In the genomic region with DNA sequence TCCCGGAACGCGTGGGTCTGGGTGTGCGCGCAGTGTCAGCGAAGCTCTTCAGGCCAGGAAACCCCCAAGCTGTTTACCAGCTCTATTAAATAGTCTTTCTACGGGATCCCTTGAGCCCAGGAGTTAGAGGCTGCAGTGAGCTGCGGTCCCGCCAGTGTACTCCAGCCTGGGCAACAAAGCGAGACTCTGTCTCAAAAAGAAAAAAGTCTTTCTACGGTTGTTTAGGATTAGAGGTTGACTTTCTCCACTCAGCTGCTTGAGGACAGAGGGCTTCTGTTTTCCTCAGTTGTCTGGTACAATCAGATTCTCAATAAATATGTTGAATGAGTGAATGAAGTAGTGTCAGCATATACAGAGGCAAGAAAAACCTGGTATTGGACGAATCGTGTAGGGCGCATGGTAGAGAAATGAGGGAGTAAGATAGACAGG, we compare ENCODE assay signal across 8 cellular contexts. TPM values are rescaled to one million over a fixed set of nuclear protein-coding genes. Genes with fewer than 3 reads are reported as not detected.
DNase-seq lines count a peak whose midpoint lies in the region; ATAC-seq and TF ChIP-seq lines count a peak whose summit lies in the region.

No MANE protein-coding gene starts in this region.

- H3K4me3 ChIP-seq in WERI-Rb-1 (ENCODE audit: low read depth, low read length): peak overlapping the region; percentile 83
- peak overlapping the region; percentile 75 to 99 (median 89) for H3K4me3 ChIP-seq in skeletal muscle tissue (ENCODE audit: low read length in 3 of 3)

- H3K36me3 Mint-ChIP-seq in glutamatergic neuron (ENCODE audit: unreplicated experiment): no peaks in the 10 kb centered on the region

- peak; percentile 3 for ATAC-seq in GM21447 (IDR thresholded peaks at IDR 0.05; ENCODE audit: unreplicated experiment)
- ATAC-seq in left lobe of liver: no peak

- H3K9me3 Mint-ChIP-seq in glutamatergic neuron (ENCODE audit: unreplicated experiment): peaks cover 6% of the 10 kb centered on the region

- peaks cover 11% of the 10 kb centered on the region for H3K27me3 Mint-ChIP-seq in glutamatergic neuron (ENCODE audit: unreplicated experiment)

- no peaks in the 10 kb centered on the region for H3K27me3 ChIP-seq in WERI-Rb-1 (ENCODE audit: insufficient read depth, low read depth, severe bottlenecking)
- H3K27me3 ChIP-seq in skeletal muscle tissue (ENCODE audit: control insufficient read depth in 3 of 3, insufficient read depth in 3 of 3, low read length in 3 of 3): peaks cover 0 to 5% (median 0%) of the 10 kb centered on the region in 3 donors

- peak overlapping the region; percentile 48 to 98 (median 83) for H3K9ac ChIP-seq in skeletal muscle tissue (ENCODE audit: low read depth in 1 of 3, low read length in 3 of 3)

- H3K9me3 ChIP-seq in WERI-Rb-1 (ENCODE audit: severe bottlenecking): no peaks in the 10 kb centered on the region
- no peaks in the 10 kb centered on the region for H3K9me3 ChIP-seq in skeletal muscle tissue (ENCODE audit: control insufficient read depth in 3 of 3, low read length in 3 of 3)

- H3K27ac ChIP-seq in WERI-Rb-1 (peak overlapping the region; percentile 89), skeletal muscle tissue (ENCODE audit: low read depth, low read length) (no peak overlapping the region)

- TF ChIP-seq CTCF in WERI-Rb-1 (IDR thresholded peaks at IDR 0.05; ENCODE audit: low read depth, low read length): no peak
- no peak for TF ChIP-seq CTCF in glutamatergic neuron (IDR thresholded peaks at IDR 0.05; ENCODE audit: partially characterized antibody, unreplicated experiment)

- H3K4me1 Mint-ChIP-seq in glutamatergic neuron (ENCODE audit: low read depth, unreplicated experiment): peaks cover 11% of the 10 kb centered on the region

- DNase-seq in WERI-Rb-1 (no peak), glutamatergic neuron (no peak), left lobe of liver (ENCODE audit: low spot score) (no peak), NCI-H524 treated with DMSO at 0.1 percent for 48 hours (lab: John Stamatoyannopoulos, UW) (no peak), UCSD-AML1 (lab: John Stamatoyannopoulos, UW; ENCODE audit: unreplicated experiment) (no peak)
- no peak for DNase-seq in effector CD4-positive, alpha-beta T cell

- peak overlapping the region; percentile 60 for H3K27ac Mint-ChIP-seq in glutamatergic neuron (ENCODE audit: unreplicated experiment)

- H3K4me3 Mint-ChIP-seq in glutamatergic neuron (ENCODE audit: unreplicated experiment): peak overlapping the region; percentile 89

- H3K4me1 ChIP-seq in skeletal muscle tissue (ENCODE audit: control insufficient read depth in 3 of 3, insufficient read depth in 3 of 3, low read length in 3 of 3): peaks cover 18 to 26% (median 22%) of the 10 kb centered on the region in 3 donors

- H3K36me3 ChIP-seq in WERI-Rb-1 (peaks cover 35% of the 10 kb centered on the region), skeletal muscle tissue (ENCODE audit: control insufficient read depth in 3 of 3, insufficient read depth in 3 of 3, low read length in 3 of 3) (peaks cover 35 to 36% (median 35%) of the 10 kb centered on the region in 3 donors)

RNA-seq across cellular contexts. Expression of gene SART1, which starts 0.6 kb away (rescaled TPM):
- total RNA-seq in glutamatergic neuron (ENCODE audit: unreplicated experiment): 52.3 TPM
- total RNA-seq in skeletal muscle tissue: 45.9 TPM
- 14.6 TPM for total RNA-seq in left lobe of liver

RNA-seq across cellular contexts. Expression of gene TSGA10IP, which starts 16.9 kb away (rescaled TPM):
- not detected for total RNA-seq in glutamatergic neuron (ENCODE audit: unreplicated experiment)
- not detected for total RNA-seq in skeletal muscle tissue
- total RNA-seq in left lobe of liver: not detected

RNA-seq across cellular contexts. Expression of gene EIF1AD, which starts 39.8 kb away (rescaled TPM):
- total RNA-seq in glutamatergic neuron (ENCODE audit: unreplicated experiment) (37.6 TPM), skeletal muscle tissue (20.9 TPM), left lobe of liver (12.7 TPM)

RNA-seq across cellular contexts. Expression of gene BANF1, which starts 40.2 kb away (rescaled TPM):
- total RNA-seq in glutamatergic neuron (ENCODE audit: unreplicated experiment) (135 TPM), skeletal muscle tissue (26.6 TPM), left lobe of liver (67.3 TPM)

RNA-seq across cellular contexts. Expression of gene DRAP1, which starts 42.9 kb away (rescaled TPM):
- total RNA-seq in glutamatergic neuron (ENCODE audit: unreplicated experiment): 68.7 TPM
- 71.0 TPM for total RNA-seq in skeletal muscle tissue
- total RNA-seq in left lobe of liver: 31.0 TPM
